ENCODE assay signal across 8 cellular contexts in genomic region chr3:112561693-112562529, GRCh38. TPM values are rescaled to one million over a fixed set of nuclear protein-coding genes. Genes with fewer than 3 reads are reported as not detected.
A peak's percentile ranks its signal among the peaks of the same experiment; 100 is the strongest.
DNase-seq lines count a peak whose midpoint lies in the region; ATAC-seq and TF ChIP-seq lines count a peak whose summit lies in the region.

Gene ATG3 (minus strand): TSS chr3:112561962. CDS start chr3:112561528, 434 bp downstream.
A gene with protein sequence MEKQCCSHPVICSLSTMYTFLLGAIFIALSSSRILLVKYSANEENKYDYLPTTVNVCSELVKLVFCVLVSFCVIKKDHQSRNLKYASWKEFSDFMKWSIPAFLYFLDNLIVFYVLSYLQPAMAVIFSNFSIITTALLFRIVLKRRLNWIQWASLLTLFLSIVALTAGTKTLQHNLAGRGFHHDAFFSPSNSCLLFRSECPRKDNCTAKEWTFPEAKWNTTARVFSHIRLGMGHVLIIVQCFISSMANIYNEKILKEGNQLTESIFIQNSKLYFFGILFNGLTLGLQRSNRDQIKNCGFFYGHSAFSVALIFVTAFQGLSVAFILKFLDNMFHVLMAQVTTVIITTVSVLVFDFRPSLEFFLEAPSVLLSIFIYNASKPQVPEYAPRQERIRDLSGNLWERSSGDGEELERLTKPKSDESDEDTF (plus strand): TSS chr3:112562045. CDS start chr3:112563404, 1,359 bp downstream.

- WGBS in lung, 2 donors, result 0 to 1% methylated on average over 58 to 66 of the region's 66 CpGs

- no peak for TF ChIP-seq CTCF in lung (IDR thresholded peaks at IDR 0.05; ENCODE audit: control extremely low read depth, extremely low read depth)

- H3K36me3 ChIP-seq in lung (ENCODE audit: control insufficient read depth in 2 of 2, insufficient read depth in 2 of 2, low read length in 2 of 2), result no peaks in the 10 kb centered on the region

- H3K27ac ChIP-seq in lung (ENCODE audit: low read depth in 1 of 2, low read length in 1 of 2), result peak within 1 kb of the TSS; percentile 93 to 97

- ATAC-seq in GM19468 (IDR thresholded peaks at IDR 0.05; ENCODE audit: extremely low read depth, unreplicated experiment) (peak; percentile 81), lung (ENCODE audit: insufficient read depth, low FRiP score) (peak; percentile 90)

- peak; percentile 94 for DNase-seq in COLO668 (lab: John Stamatoyannopoulos, UW; ENCODE audit: unreplicated experiment)
- peak; percentile 96 for DNase-seq in HS-5 (ENCODE audit: low read depth)
- peak; percentile 99 for DNase-seq in NK-92 treated with Interleukin-12 subunit alpha and Interleukin-12 subunit beta, amount 100 ng/mL, for 24 hours (lab: John Stamatoyannopoulos, UW)
- DNase-seq in activated CD8-positive, alpha-beta memory T cell treated with anti-CD3 and anti-CD28 coated beads for 24 hours, result peak; percentile 99
- DNase-seq in effector CD8-positive, alpha-beta T cell (lab: John Stamatoyannopoulos, UW), result peak; percentile 98
- DNase-seq in lung (ENCODE audit: low spot score), result peak; percentile 99
- DNase-seq in stimulated activated CD4-positive, alpha-beta T cell treated with anti-CD3 and anti-CD28 coated beads, TNF-alpha, amount 100 ng/mL, for 4 hours (ENCODE audit: low read depth in 3 of 3), result peak; percentile 93 to 98 (median 97)

- no peaks in the 10 kb centered on the region for H3K9me3 ChIP-seq in lung (ENCODE audit: control insufficient read depth in 2 of 2, insufficient read depth in 1 of 2, low read length in 1 of 2)

- no peaks in the 10 kb centered on the region for H3K27me3 ChIP-seq in lung (ENCODE audit: control insufficient read depth, insufficient read depth)

- H3K4me1 ChIP-seq in lung (ENCODE audit: control insufficient read depth in 2 of 2, insufficient read depth in 2 of 2, low read length in 2 of 2), result peaks cover 1 to 10% of the 10 kb centered on the region in 2 donors

- H3K4me3 ChIP-seq in lung, result peak within 1 kb of the TSS; percentile 90

RNA-seq across cellular contexts. Expression of gene ATG3, which starts in this region (rescaled TPM):
- 10 to 100 TPM; 43.3 to 54.9 TPM for total RNA-seq in lung
- polyA plus RNA-seq in lung, result 10 to 100 TPM; 29.4 to 80.9 TPM

RNA-seq across cellular contexts. Expression of the second gene that starts in this region (rescaled TPM):
- 10 to 100 TPM; 33.3 to 63.3 TPM for total RNA-seq in lung
- 10 to 100 TPM; 11.1 to 16.9 TPM for polyA plus RNA-seq in lung

Comparison
In these comparisons a context has a peak if more than half of its experiments do, and no peak if none do; other contexts are left out.
1. Peak in every context shown above with its lines: DNase-seq, ATAC-seq, H3K4me3 ChIP-seq and H3K27ac ChIP-seq.